In the genomic region with DNA sequence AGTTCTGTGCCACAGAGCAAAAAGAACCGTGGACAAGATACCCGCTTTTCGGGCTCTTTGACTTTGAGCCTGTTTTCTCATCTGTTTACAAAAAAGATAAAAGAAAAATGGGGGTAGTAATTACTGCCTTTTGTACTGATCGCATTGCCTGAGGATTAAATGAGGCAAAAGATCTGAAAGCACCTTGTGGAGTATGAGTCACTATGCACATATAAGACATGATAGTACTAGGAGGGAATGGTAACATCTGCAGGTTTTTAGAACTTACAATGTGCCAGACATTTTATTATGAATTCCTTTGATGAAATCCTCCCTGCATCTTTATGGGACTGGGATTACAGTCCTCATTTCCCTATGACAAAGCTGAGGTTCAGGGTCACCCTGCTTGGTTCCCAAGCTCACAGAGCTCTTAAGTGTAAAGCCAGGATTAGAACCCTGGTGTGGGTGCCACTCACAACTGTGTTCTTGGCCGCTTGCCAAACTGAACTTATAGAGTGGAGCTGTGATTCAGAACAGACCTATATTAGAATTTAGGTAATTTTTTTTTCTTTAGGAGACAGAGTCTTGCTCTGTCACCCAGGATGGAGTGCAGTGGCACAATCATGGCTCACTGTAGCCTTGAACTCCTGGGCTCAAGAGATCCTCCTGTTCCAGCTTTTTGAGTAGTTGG, we compare ENCODE assay signal across 1 cellular context.
TF ChIP-seq lines count a peak whose summit lies in the region.

No MANE protein-coding gene starts in this region.

TF ChIP-seq in HepG2, 621 proteins besides CTCF, POLR2A, EP300 and RAD21 (continued from another document and continues in another):
- TF ChIP-seq, protein P1, sequence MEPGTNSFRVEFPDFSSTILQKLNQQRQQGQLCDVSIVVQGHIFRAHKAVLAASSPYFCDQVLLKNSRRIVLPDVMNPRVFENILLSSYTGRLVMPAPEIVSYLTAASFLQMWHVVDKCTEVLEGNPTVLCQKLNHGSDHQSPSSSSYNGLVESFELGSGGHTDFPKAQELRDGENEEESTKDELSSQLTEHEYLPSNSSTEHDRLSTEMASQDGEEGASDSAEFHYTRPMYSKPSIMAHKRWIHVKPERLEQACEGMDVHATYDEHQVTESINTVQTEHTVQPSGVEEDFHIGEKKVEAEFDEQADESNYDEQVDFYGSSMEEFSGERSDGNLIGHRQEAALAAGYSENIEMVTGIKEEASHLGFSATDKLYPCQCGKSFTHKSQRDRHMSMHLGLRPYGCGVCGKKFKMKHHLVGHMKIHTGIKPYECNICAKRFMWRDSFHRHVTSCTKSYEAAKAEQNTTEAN (CRISPR knock-in tag; conservative IDR thresholded peaks at IDR 0.05), result 0 out of 2 replicates have a peak, but pooled peaks have one; percentile 37
- peak; percentile 76 for TF ChIP-seq NCOA2 (CRISPR knock-in tag; IDR thresholded peaks at IDR 0.05)
- TF ChIP-seq, protein P2, sequence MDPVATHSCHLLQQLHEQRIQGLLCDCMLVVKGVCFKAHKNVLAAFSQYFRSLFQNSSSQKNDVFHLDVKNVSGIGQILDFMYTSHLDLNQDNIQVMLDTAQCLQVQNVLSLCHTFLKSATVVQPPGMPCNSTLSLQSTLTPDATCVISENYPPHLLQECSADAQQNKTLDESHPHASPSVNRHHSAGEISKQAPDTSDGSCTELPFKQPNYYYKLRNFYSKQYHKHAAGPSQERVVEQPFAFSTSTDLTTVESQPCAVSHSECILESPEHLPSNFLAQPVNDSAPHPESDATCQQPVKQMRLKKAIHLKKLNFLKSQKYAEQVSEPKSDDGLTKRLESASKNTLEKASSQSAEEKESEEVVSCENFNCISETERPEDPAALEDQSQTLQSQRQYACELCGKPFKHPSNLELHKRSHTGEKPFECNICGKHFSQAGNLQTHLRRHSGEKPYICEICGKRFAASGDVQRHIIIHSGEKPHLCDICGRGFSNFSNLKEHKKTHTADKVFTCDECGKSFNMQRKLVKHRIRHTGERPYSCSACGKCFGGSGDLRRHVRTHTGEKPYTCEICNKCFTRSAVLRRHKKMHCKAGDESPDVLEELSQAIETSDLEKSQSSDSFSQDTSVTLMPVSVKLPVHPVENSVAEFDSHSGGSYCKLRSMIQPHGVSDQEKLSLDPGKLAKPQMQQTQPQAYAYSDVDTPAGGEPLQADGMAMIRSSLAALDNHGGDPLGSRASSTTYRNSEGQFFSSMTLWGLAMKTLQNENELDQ (CRISPR knock-in tag; IDR thresholded peaks at IDR 0.05; ENCODE audit: borderline replicate concordance), result no peak
- TF ChIP-seq TBL1XR1 (IDR thresholded peaks at IDR 0.05; ENCODE audit: borderline replicate concordance, low read length, partially characterized antibody), result no peak
- no peak for TF ChIP-seq SOX13 (IDR thresholded peaks at IDR 0.05)
- TF ChIP-seq SOX13 (CRISPR knock-in tag; conservative IDR thresholded peaks at IDR 0.05 in 1 of 2, IDR thresholded peaks at IDR 0.05 in 1 of 2), result peak in 1 of 2 experiments; percentile 73; a peak in 2 of 4 replicates
- peak; percentile 83 for TF ChIP-seq FOSL2 (CRISPR knock-in tag; IDR thresholded peaks at IDR 0.05)
- TF ChIP-seq RFXAP (CRISPR knock-in tag; IDR thresholded peaks at IDR 0.05; ENCODE audit: borderline replicate concordance), result no peak
- 0 out of 2 replicates have a peak, but pooled peaks have one; percentile 15 for TF ChIP-seq POLR2G (IDR thresholded peaks at IDR 0.05; ENCODE audit: low read depth, low read length)
- peak; percentile 61; the same call in 1 of the 2 replicates for TF ChIP-seq NFIC (IDR thresholded peaks at IDR 0.05; ENCODE audit: low read length)
- no peak for TF ChIP-seq ARNTL (CRISPR knock-in tag; IDR thresholded peaks at IDR 0.05)
- TF ChIP-seq, protein P3, sequence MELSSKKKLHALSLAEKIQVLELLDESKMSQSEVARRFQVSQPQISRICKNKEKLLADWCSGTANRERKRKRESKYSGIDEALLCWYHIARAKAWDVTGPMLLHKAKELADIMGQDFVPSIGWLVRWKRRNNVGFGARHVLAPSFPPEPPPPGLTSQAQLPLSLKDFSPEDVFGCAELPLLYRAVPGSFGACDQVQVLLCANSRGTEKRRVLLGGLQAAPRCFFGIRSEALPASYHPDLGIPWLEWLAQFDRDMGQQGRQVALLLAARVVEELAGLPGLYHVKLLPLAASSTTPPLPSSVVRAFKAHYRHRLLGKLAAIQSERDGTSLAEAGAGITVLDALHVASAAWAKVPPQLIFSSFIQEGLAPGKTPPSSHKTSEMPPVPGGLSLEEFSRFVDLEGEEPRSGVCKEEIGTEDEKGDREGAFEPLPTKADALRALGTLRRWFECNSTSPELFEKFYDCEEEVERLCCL (CRISPR knock-in tag; IDR thresholded peaks at IDR 0.05; ENCODE audit: borderline replicate concordance), result no peak
- no peak for TF ChIP-seq MTF1 (CRISPR knock-in tag; IDR thresholded peaks at IDR 0.05)
- TF ChIP-seq, protein P4, sequence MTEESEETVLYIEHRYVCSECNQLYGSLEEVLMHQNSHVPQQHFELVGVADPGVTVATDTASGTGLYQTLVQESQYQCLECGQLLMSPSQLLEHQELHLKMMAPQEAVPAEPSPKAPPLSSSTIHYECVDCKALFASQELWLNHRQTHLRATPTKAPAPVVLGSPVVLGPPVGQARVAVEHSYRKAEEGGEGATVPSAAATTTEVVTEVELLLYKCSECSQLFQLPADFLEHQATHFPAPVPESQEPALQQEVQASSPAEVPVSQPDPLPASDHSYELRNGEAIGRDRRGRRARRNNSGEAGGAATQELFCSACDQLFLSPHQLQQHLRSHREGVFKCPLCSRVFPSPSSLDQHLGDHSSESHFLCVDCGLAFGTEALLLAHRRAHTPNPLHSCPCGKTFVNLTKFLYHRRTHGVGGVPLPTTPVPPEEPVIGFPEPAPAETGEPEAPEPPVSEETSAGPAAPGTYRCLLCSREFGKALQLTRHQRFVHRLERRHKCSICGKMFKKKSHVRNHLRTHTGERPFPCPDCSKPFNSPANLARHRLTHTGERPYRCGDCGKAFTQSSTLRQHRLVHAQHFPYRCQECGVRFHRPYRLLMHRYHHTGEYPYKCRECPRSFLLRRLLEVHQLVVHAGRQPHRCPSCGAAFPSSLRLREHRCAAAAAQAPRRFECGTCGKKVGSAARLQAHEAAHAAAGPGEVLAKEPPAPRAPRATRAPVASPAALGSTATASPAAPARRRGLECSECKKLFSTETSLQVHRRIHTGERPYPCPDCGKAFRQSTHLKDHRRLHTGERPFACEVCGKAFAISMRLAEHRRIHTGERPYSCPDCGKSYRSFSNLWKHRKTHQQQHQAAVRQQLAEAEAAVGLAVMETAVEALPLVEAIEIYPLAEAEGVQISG (CRISPR knock-in tag; IDR thresholded peaks at IDR 0.05), result no peak
- TF ChIP-seq, protein P5, sequence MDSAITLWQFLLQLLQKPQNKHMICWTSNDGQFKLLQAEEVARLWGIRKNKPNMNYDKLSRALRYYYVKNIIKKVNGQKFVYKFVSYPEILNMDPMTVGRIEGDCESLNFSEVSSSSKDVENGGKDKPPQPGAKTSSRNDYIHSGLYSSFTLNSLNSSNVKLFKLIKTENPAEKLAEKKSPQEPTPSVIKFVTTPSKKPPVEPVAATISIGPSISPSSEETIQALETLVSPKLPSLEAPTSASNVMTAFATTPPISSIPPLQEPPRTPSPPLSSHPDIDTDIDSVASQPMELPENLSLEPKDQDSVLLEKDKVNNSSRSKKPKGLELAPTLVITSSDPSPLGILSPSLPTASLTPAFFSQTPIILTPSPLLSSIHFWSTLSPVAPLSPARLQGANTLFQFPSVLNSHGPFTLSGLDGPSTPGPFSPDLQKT (CRISPR knock-in tag; IDR thresholded peaks at IDR 0.05; ENCODE audit: borderline replicate concordance), result no peak
- TF ChIP-seq ZNF326 (CRISPR knock-in tag; IDR thresholded peaks at IDR 0.05; ENCODE audit: borderline replicate concordance), result no peak
- TF ChIP-seq ZNF367 (CRISPR knock-in tag; IDR thresholded peaks at IDR 0.05; ENCODE audit: borderline replicate concordance), result no peak
- no peak for TF ChIP-seq ARNT2 (CRISPR knock-in tag; IDR thresholded peaks at IDR 0.05; ENCODE audit: low read depth)
- no peak for TF ChIP-seq ZNF570 (CRISPR knock-in tag; IDR thresholded peaks at IDR 0.05; ENCODE audit: borderline replicate concordance)
- no peak for TF ChIP-seq NCOA1 (CRISPR knock-in tag; IDR thresholded peaks at IDR 0.05)
- TF ChIP-seq CBX1 (IDR thresholded peaks at IDR 0.05; ENCODE audit: low read depth), result no peak
- no peak for TF ChIP-seq KAT2B (IDR thresholded peaks at IDR 0.05; ENCODE audit: borderline replicate concordance, low read depth, low read length)
- TF ChIP-seq KLF13 (CRISPR knock-in tag; IDR thresholded peaks at IDR 0.05), result no peak
- no peak for TF ChIP-seq PCBP1 (IDR thresholded peaks at IDR 0.05; ENCODE audit: borderline replicate concordance, low read depth, low read length)
- no peak for TF ChIP-seq IRF2 (CRISPR knock-in tag; IDR thresholded peaks at IDR 0.05)
- TF ChIP-seq, protein P6, sequence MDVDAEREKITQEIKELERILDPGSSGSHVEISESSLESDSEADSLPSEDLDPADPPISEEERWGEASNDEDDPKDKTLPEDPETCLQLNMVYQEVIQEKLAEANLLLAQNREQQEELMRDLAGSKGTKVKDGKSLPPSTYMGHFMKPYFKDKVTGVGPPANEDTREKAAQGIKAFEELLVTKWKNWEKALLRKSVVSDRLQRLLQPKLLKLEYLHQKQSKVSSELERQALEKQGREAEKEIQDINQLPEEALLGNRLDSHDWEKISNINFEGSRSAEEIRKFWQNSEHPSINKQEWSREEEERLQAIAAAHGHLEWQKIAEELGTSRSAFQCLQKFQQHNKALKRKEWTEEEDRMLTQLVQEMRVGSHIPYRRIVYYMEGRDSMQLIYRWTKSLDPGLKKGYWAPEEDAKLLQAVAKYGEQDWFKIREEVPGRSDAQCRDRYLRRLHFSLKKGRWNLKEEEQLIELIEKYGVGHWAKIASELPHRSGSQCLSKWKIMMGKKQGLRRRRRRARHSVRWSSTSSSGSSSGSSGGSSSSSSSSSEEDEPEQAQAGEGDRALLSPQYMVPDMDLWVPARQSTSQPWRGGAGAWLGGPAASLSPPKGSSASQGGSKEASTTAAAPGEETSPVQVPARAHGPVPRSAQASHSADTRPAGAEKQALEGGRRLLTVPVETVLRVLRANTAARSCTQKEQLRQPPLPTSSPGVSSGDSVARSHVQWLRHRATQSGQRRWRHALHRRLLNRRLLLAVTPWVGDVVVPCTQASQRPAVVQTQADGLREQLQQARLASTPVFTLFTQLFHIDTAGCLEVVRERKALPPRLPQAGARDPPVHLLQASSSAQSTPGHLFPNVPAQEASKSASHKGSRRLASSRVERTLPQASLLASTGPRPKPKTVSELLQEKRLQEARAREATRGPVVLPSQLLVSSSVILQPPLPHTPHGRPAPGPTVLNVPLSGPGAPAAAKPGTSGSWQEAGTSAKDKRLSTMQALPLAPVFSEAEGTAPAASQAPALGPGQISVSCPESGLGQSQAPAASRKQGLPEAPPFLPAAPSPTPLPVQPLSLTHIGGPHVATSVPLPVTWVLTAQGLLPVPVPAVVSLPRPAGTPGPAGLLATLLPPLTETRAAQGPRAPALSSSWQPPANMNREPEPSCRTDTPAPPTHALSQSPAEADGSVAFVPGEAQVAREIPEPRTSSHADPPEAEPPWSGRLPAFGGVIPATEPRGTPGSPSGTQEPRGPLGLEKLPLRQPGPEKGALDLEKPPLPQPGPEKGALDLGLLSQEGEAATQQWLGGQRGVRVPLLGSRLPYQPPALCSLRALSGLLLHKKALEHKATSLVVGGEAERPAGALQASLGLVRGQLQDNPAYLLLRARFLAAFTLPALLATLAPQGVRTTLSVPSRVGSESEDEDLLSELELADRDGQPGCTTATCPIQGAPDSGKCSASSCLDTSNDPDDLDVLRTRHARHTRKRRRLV (CRISPR knock-in tag; IDR thresholded peaks at IDR 0.05), result no peak
- no peak for TF ChIP-seq AGO2 (optimal IDR thresholded peaks at IDR 0.05; ENCODE audit: low read depth, low read length)
- no peak for TF ChIP-seq CENPX (CRISPR knock-in tag; IDR thresholded peaks at IDR 0.05)
- no peak for TF ChIP-seq ZNF577 (CRISPR knock-in tag; IDR thresholded peaks at IDR 0.05; ENCODE audit: borderline replicate concordance, low read depth)
- peak; percentile 73 for TF ChIP-seq CREM (IDR thresholded peaks at IDR 0.05)
- TF ChIP-seq CREM (CRISPR knock-in tag; IDR thresholded peaks at IDR 0.05), result no peak
- no peak for TF ChIP-seq NR2F2 (IDR thresholded peaks at IDR 0.05; ENCODE audit: borderline replicate concordance, low read depth)
- no peak for TF ChIP-seq ZNF747 (CRISPR knock-in tag; IDR thresholded peaks at IDR 0.05; ENCODE audit: borderline replicate concordance)
- TF ChIP-seq FOXM1 (CRISPR knock-in tag; IDR thresholded peaks at IDR 0.05), result no peak
- TF ChIP-seq ZNF605 (CRISPR knock-in tag; IDR thresholded peaks at IDR 0.05), result no peak
- no peak for TF ChIP-seq BRCA1 (CRISPR knock-in tag; IDR thresholded peaks at IDR 0.05)
- no peak for TF ChIP-seq ZFP36 (IDR thresholded peaks at IDR 0.05; ENCODE audit: borderline replicate concordance, low read depth, low read length, partially characterized antibody)
- TF ChIP-seq ISL2 (CRISPR knock-in tag; IDR thresholded peaks at IDR 0.05), result peak; percentile 52; the same call in 1 of the 2 replicates
- no peak for TF ChIP-seq ZNF670 (CRISPR knock-in tag; IDR thresholded peaks at IDR 0.05; ENCODE audit: borderline replicate concordance)
- TF ChIP-seq ZNF703 (CRISPR knock-in tag; IDR thresholded peaks at IDR 0.05; ENCODE audit: borderline replicate concordance), result no peak
- no peak for TF ChIP-seq ZNF556 (CRISPR knock-in tag; IDR thresholded peaks at IDR 0.05; ENCODE audit: borderline replicate concordance)
- TF ChIP-seq, protein P7, sequence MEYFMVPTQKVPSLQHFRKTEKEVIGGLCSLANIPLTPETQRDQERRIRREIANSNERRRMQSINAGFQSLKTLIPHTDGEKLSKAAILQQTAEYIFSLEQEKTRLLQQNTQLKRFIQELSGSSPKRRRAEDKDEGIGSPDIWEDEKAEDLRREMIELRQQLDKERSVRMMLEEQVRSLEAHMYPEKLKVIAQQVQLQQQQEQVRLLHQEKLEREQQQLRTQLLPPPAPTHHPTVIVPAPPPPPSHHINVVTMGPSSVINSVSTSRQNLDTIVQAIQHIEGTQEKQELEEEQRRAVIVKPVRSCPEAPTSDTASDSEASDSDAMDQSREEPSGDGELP (IDR thresholded peaks at IDR 0.05; ENCODE audit: borderline replicate concordance, low read depth), result peak; percentile 23; the same call in 1 of the 2 replicates
- TF ChIP-seq ZSCAN12 (CRISPR knock-in tag; IDR thresholded peaks at IDR 0.05), result no peak
